1 cellular context compared by ENCODE assay signal in the genomic region with DNA sequence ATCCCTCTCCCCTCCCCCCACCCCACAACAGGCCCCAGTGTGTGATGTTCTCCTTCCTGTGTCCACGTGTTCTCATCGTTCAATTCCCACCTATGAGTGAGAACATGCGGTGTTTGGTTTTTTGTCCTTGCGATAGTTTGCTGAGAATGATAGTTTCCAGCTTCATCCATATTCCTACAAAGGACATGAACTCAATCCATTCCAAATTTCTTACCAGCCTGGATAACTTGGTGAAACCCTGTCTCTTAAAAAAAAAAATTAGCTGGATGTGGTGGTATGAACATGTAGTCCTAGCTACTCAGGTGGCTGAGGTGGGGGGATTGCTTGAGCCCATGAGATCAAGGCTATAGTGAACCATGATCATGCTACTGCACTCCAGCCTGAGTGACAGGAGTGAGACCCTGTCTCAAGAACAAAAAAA.
TF ChIP-seq lines count a peak whose summit lies in the region.
"Not testable (repeated sequence)": the region's sequence is repeated elsewhere in the genome, so short reads cannot be mapped to it uniquely, and the experiment has no call there.

No MANE protein-coding gene starts in this region.

TF ChIP-seq in K562, 482 proteins besides CTCF, POLR2A, EP300 and RAD21 (continued from another document):
- peak; percentile 57; the same call in 1 of the 2 replicates for TF ChIP-seq NKRF (IDR thresholded peaks at IDR 0.05; ENCODE audit: borderline replicate concordance)
- TF ChIP-seq, protein P1, sequence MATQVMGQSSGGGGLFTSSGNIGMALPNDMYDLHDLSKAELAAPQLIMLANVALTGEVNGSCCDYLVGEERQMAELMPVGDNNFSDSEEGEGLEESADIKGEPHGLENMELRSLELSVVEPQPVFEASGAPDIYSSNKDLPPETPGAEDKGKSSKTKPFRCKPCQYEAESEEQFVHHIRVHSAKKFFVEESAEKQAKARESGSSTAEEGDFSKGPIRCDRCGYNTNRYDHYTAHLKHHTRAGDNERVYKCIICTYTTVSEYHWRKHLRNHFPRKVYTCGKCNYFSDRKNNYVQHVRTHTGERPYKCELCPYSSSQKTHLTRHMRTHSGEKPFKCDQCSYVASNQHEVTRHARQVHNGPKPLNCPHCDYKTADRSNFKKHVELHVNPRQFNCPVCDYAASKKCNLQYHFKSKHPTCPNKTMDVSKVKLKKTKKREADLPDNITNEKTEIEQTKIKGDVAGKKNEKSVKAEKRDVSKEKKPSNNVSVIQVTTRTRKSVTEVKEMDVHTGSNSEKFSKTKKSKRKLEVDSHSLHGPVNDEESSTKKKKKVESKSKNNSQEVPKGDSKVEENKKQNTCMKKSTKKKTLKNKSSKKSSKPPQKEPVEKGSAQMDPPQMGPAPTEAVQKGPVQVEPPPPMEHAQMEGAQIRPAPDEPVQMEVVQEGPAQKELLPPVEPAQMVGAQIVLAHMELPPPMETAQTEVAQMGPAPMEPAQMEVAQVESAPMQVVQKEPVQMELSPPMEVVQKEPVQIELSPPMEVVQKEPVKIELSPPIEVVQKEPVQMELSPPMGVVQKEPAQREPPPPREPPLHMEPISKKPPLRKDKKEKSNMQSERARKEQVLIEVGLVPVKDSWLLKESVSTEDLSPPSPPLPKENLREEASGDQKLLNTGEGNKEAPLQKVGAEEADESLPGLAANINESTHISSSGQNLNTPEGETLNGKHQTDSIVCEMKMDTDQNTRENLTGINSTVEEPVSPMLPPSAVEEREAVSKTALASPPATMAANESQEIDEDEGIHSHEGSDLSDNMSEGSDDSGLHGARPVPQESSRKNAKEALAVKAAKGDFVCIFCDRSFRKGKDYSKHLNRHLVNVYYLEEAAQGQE (CRISPR knock-in tag; IDR thresholded peaks at IDR 0.05; ENCODE audit: low read depth), result 0 out of 2 replicates have a peak, but pooled peaks have one; percentile 32
- 0 out of 2 replicates have a peak, but pooled peaks have one; percentile 28 for TF ChIP-seq MEF2D (tag; conservative IDR thresholded peaks at IDR 0.05; ENCODE audit: low read depth)
- peak in 1 of 2 experiments; percentile 58; a peak in 1 of 4 replicates for TF ChIP-seq TEAD1 (CRISPR knock-in tag; IDR thresholded peaks at IDR 0.05)
- TF ChIP-seq, protein P2, sequence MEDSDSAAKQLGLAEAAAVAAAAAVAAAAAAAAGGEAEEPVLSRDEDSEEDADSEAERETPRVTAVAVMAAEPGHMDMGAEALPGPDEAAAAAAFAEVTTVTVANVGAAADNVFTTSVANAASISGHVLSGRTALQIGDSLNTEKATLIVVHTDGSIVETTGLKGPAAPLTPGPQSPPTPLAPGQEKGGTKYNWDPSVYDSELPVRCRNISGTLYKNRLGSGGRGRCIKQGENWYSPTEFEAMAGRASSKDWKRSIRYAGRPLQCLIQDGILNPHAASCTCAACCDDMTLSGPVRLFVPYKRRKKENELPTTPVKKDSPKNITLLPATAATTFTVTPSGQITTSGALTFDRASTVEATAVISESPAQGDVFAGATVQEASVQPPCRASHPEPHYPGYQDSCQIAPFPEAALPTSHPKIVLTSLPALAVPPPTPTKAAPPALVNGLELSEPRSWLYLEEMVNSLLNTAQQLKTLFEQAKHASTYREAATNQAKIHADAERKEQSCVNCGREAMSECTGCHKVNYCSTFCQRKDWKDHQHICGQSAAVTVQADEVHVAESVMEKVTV (CRISPR knock-in tag; IDR thresholded peaks at IDR 0.05), result 0 out of 2 replicates have a peak, but pooled peaks have one; percentile 10
- peak; percentile 56; the same call in 1 of the 2 replicates for TF ChIP-seq ZBTB17 (CRISPR knock-in tag; IDR thresholded peaks at IDR 0.05)
- peak; percentile 31; the same call in 1 of the 2 replicates for TF ChIP-seq SUPT5H (IDR thresholded peaks at IDR 0.05)
- TF ChIP-seq, protein P3, sequence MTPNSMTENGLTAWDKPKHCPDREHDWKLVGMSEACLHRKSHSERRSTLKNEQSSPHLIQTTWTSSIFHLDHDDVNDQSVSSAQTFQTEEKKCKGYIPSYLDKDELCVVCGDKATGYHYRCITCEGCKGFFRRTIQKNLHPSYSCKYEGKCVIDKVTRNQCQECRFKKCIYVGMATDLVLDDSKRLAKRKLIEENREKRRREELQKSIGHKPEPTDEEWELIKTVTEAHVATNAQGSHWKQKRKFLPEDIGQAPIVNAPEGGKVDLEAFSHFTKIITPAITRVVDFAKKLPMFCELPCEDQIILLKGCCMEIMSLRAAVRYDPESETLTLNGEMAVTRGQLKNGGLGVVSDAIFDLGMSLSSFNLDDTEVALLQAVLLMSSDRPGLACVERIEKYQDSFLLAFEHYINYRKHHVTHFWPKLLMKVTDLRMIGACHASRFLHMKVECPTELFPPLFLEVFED (CRISPR knock-in tag; conservative IDR thresholded peaks at IDR 0.05), result 0 out of 2 replicates have a peak, but pooled peaks have one; percentile 35
- TF ChIP-seq, protein P4, sequence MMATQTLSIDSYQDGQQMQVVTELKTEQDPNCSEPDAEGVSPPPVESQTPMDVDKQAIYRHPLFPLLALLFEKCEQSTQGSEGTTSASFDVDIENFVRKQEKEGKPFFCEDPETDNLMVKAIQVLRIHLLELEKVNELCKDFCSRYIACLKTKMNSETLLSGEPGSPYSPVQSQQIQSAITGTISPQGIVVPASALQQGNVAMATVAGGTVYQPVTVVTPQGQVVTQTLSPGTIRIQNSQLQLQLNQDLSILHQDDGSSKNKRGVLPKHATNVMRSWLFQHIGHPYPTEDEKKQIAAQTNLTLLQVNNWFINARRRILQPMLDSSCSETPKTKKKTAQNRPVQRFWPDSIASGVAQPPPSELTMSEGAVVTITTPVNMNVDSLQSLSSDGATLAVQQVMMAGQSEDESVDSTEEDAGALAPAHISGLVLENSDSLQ (IDR thresholded peaks at IDR 0.05), result peak; percentile 76
- TF ChIP-seq, protein P5, sequence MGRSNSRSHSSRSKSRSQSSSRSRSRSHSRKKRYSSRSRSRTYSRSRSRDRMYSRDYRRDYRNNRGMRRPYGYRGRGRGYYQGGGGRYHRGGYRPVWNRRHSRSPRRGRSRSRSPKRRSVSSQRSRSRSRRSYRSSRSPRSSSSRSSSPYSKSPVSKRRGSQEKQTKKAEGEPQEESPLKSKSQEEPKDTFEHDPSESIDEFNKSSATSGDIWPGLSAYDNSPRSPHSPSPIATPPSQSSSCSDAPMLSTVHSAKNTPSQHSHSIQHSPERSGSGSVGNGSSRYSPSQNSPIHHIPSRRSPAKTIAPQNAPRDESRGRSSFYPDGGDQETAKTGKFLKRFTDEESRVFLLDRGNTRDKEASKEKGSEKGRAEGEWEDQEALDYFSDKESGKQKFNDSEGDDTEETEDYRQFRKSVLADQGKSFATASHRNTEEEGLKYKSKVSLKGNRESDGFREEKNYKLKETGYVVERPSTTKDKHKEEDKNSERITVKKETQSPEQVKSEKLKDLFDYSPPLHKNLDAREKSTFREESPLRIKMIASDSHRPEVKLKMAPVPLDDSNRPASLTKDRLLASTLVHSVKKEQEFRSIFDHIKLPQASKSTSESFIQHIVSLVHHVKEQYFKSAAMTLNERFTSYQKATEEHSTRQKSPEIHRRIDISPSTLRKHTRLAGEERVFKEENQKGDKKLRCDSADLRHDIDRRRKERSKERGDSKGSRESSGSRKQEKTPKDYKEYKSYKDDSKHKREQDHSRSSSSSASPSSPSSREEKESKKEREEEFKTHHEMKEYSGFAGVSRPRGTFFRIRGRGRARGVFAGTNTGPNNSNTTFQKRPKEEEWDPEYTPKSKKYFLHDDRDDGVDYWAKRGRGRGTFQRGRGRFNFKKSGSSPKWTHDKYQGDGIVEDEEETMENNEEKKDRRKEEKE (IDR thresholded peaks at IDR 0.05; ENCODE audit: borderline replicate concordance in 1 of 2, control insufficient read depth in 1 of 2, low read depth in 2 of 2, low read length in 1 of 2), result 0 out of 4 replicates have a peak, but pooled peaks of 1 of the 2 experiments have one; percentile 37
- not testable (repeated sequence) for TF ChIP-seq ATF1 (CRISPR knock-in tag; IDR thresholded peaks at IDR 0.05)
- peak; percentile 41; the same call in 1 of the 2 replicates for TF ChIP-seq ATF1 (tag; IDR thresholded peaks at IDR 0.05)
- peak; percentile 56 for TF ChIP-seq POLR2B (IDR thresholded peaks at IDR 0.05; ENCODE audit: low read depth, partially characterized antibody)
